1 cellular context compared by ENCODE assay signal in the genomic region with DNA sequence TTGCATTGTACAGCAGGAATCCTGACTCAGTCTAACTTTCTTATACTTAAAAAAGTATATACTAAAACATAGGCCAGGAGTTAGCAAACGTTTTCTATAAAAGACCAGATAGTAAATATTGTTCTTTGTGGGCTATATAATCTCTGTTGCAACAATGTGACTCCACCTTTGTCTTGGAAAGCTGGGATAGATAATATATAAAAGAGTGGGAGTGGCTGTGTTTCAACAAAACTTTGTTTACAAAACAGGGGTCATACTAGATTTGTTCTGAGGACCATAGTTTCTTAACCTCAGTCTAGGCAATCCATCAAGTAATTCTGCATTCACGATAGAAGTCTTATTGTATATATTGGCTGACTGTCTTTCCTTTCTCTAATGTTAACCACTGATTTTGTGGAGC.
TF ChIP-seq lines count a peak whose summit lies in the region.

No MANE protein-coding gene starts in this region.

TF ChIP-seq in HCT116, 20 proteins besides CTCF, POLR2A, EP300 and RAD21 (continued from another document):
- TF ChIP-seq, protein P1, sequence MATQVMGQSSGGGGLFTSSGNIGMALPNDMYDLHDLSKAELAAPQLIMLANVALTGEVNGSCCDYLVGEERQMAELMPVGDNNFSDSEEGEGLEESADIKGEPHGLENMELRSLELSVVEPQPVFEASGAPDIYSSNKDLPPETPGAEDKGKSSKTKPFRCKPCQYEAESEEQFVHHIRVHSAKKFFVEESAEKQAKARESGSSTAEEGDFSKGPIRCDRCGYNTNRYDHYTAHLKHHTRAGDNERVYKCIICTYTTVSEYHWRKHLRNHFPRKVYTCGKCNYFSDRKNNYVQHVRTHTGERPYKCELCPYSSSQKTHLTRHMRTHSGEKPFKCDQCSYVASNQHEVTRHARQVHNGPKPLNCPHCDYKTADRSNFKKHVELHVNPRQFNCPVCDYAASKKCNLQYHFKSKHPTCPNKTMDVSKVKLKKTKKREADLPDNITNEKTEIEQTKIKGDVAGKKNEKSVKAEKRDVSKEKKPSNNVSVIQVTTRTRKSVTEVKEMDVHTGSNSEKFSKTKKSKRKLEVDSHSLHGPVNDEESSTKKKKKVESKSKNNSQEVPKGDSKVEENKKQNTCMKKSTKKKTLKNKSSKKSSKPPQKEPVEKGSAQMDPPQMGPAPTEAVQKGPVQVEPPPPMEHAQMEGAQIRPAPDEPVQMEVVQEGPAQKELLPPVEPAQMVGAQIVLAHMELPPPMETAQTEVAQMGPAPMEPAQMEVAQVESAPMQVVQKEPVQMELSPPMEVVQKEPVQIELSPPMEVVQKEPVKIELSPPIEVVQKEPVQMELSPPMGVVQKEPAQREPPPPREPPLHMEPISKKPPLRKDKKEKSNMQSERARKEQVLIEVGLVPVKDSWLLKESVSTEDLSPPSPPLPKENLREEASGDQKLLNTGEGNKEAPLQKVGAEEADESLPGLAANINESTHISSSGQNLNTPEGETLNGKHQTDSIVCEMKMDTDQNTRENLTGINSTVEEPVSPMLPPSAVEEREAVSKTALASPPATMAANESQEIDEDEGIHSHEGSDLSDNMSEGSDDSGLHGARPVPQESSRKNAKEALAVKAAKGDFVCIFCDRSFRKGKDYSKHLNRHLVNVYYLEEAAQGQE (IDR thresholded peaks at IDR 0.05; ENCODE audit: low read depth): no peak
- TF ChIP-seq ZFX (IDR thresholded peaks at IDR 0.05) (no peak), ELF1 (IDR thresholded peaks at IDR 0.05; ENCODE audit: borderline replicate concordance, low read depth) (no peak), YY1 (IDR thresholded peaks at IDR 0.05; ENCODE audit: extremely low read depth, insufficient replicate concordance, low read depth, low read length) (no peak), ZNF274 (IDR thresholded peaks at IDR 0.05; ENCODE audit: low read depth, low read length) (no peak), SRF (IDR thresholded peaks at IDR 0.05; ENCODE audit: low read depth) (no peak), EZH2 (IDR thresholded peaks at IDR 0.05) (no peak)
- TF ChIP-seq, protein P2, sequence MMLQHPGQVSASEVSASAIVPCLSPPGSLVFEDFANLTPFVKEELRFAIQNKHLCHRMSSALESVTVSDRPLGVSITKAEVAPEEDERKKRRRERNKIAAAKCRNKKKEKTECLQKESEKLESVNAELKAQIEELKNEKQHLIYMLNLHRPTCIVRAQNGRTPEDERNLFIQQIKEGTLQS (IDR thresholded peaks at IDR 0.05): no peak
